1 cellular context compared by ENCODE assay signal in genomic region chr22:37951305-37951704, GRCh38.
TF ChIP-seq lines count a peak whose summit lies in the region.

No MANE protein-coding gene starts in this region.

TF ChIP-seq in HepG2, 621 proteins besides CTCF, POLR2A, EP300 and RAD21:
- TF ChIP-seq AKNA (CRISPR knock-in tag; IDR thresholded peaks at IDR 0.05; ENCODE audit: borderline replicate concordance), result no peak
- TF ChIP-seq CREM (IDR thresholded peaks at IDR 0.05), result 0 out of 2 replicates have a peak, but pooled peaks have one; percentile 20
- TF ChIP-seq CREM (CRISPR knock-in tag; IDR thresholded peaks at IDR 0.05), result no peak
- no peak for TF ChIP-seq ZBTB46 (CRISPR knock-in tag; IDR thresholded peaks at IDR 0.05; ENCODE audit: borderline replicate concordance)
- TF ChIP-seq ATF1 (CRISPR knock-in tag; IDR thresholded peaks at IDR 0.05), result peak; percentile 59; the same call in 1 of the 2 replicates
- 0 out of 2 replicates have a peak, but pooled peaks have one; percentile 28 for TF ChIP-seq STAG1 (CRISPR knock-in tag; IDR thresholded peaks at IDR 0.05)
- peak; percentile 40; the same call in 1 of the 2 replicates for TF ChIP-seq CREB1 (IDR thresholded peaks at IDR 0.05)
- TF ChIP-seq CREB1 (CRISPR knock-in tag; IDR thresholded peaks at IDR 0.05), result peak; percentile 64
- TF ChIP-seq NR3C1 (CRISPR knock-in tag; IDR thresholded peaks at IDR 0.05), result no peak
